In genomic region chr7:111132833-111133232, GRCh38 we compare ENCODE assay signal across 21 cellular contexts. TPM values are rescaled to one million over a fixed set of nuclear protein-coding genes. Genes with fewer than 3 reads are reported as not detected.
"Had no signal": no experiment of that assay in that cellular context is flagged by ENCODE, and none has a peak within 500 bp of the region (broad histone marks: within the 10 kb centered on the region; RNA-seq: fewer than 3 reads in every experiment).

No MANE protein-coding gene starts in this region.

- H3K4me3 Mint-ChIP-seq: activated CD4-positive, alpha-beta T cell treated with anti-CD3 and anti-CD28 coated beads, Interleukin-2, amount 10 ng/mL, durations not matched to agents 24 days and 14 days; activated T-cell treated with anti-CD3 and anti-CD28 coated beads, Interleukin-2, amount 50 U/mL, for 72 hours; brain; dendritic cell treated with granulocyte-macrophage colony-stimulating factor and Interleukin-4, amounts not matched to agents 40 ng/mL and 50 ng/mL, for 4 days; effector memory CD8-positive, alpha-beta T cell; naive B cell; stimulated activated naive B cell treated with anti-CD40 and anti-IgM and Interleukin-4, amounts not matched to agents 10 μg/mL and 1 μg/mL and 100 μg/mL, for 72 hours had no signal

- H3K27ac Mint-ChIP-seq: activated CD4-positive, alpha-beta T cell treated with anti-CD3 and anti-CD28 coated beads, Interleukin-2, amount 10 ng/mL, durations not matched to agents 24 days and 14 days; activated naive CD4-positive, alpha-beta T cell treated with anti-CD3 and anti-CD28 coated beads, Interleukin-2, amount 50 U/mL, for 72 hours; activated T-cell treated with anti-CD3 and anti-CD28 coated beads, Interleukin-2, amount 50 U/mL, for 72 hours; brain; dendritic cell treated with granulocyte-macrophage colony-stimulating factor and Interleukin-4, amounts not matched to agents 40 ng/mL and 50 ng/mL, for 4 days; effector memory CD8-positive, alpha-beta T cell; naive B cell; stimulated activated naive B cell treated with anti-CD40 and anti-IgM and Interleukin-4, amounts not matched to agents 10 μg/mL and 1 μg/mL and 100 μg/mL, for 72 hours had no signal

- DNase-seq: activated CD4-positive, alpha-beta T cell treated with anti-CD3 and anti-CD28 coated beads, Interleukin-2, amount 10 ng/mL, durations not matched to agents 24 days and 14 days; activated CD4-positive, CD25-positive, alpha-beta regulatory T cell; activated CD8-positive, alpha-beta memory T cell treated with anti-CD3 and anti-CD28 coated beads, Interleukin-2, amount 50 U/mL, for 48 hours; activated gamma-delta T cell; activated T-cell treated with anti-CD3 and anti-CD28 coated beads, Interleukin-2, amount 50 U/mL, for 72 hours; effector memory CD8-positive, alpha-beta T cell; erythroblast; islet precursor cell; naive B cell; pancreas; sigmoid colon; stimulated activated CD4-positive, alpha-beta T cell treated with anti-CD3 and anti-CD28 coated beads, Interleukin-12 subunit alpha, Interleukin-12 subunit beta, amount 100 ng/mL, for 4 hours; stimulated activated CD4-positive, alpha-beta T cell treated with anti-CD3 and anti-CD28 coated beads, Interleukin-4, amount 100 ng/mL, for 1 hour; stimulated activated naive B cell treated with anti-CD40 and anti-IgM and Interleukin-4, amounts not matched to agents 10 μg/mL and 1 μg/mL and 100 μg/mL, for 72 hours; thyroid gland had no signal

- FAIRE-seq: pancreas, urothelium cell line had no signal

- H3K4me3 ChIP-seq: pancreas, sigmoid colon, thyroid gland had no signal

- ATAC-seq: activated naive CD4-positive, alpha-beta T cell treated with anti-CD3 and anti-CD28 coated beads, Interleukin-2, amount 50 U/mL, for 72 hours; activated T-cell treated with anti-CD3 and anti-CD28 coated beads, Interleukin-2, amount 50 U/mL, for 72 hours; effector memory CD8-positive, alpha-beta T cell; left lobe of liver; pancreas; stimulated activated naive B cell treated with anti-CD40 and anti-IgM and Interleukin-4, amounts not matched to agents 10 μg/mL and 1 μg/mL and 100 μg/mL, for 72 hours had no signal

- H3K9me3 ChIP-seq: pancreas, sigmoid colon, thyroid gland had no signal

- H3K36me3 Mint-ChIP-seq: activated naive CD4-positive, alpha-beta T cell treated with anti-CD3 and anti-CD28 coated beads, Interleukin-2, amount 50 U/mL, for 72 hours; brain; naive B cell; stimulated activated naive B cell treated with anti-CD40 and anti-IgM and Interleukin-4, amounts not matched to agents 10 μg/mL and 1 μg/mL and 100 μg/mL, for 72 hours had no signal

- H3K27ac ChIP-seq: pancreas, sigmoid colon, thyroid gland had no signal

- H3K4me1 ChIP-seq: pancreas had no signal

- H3K9me3 Mint-ChIP-seq: activated CD4-positive, alpha-beta T cell treated with anti-CD3 and anti-CD28 coated beads, Interleukin-2, amount 10 ng/mL, durations not matched to agents 24 days and 14 days; activated naive CD4-positive, alpha-beta T cell treated with anti-CD3 and anti-CD28 coated beads, Interleukin-2, amount 50 U/mL, for 72 hours; activated T-cell treated with anti-CD3 and anti-CD28 coated beads, Interleukin-2, amount 50 U/mL, for 72 hours; brain; dendritic cell treated with granulocyte-macrophage colony-stimulating factor and Interleukin-4, amounts not matched to agents 40 ng/mL and 50 ng/mL, for 4 days; effector memory CD8-positive, alpha-beta T cell; naive B cell; stimulated activated naive B cell treated with anti-CD40 and anti-IgM and Interleukin-4, amounts not matched to agents 10 μg/mL and 1 μg/mL and 100 μg/mL, for 72 hours had no signal

- H3K27me3 Mint-ChIP-seq: activated CD4-positive, alpha-beta T cell treated with anti-CD3 and anti-CD28 coated beads, Interleukin-2, amount 10 ng/mL, durations not matched to agents 24 days and 14 days; brain; dendritic cell treated with granulocyte-macrophage colony-stimulating factor and Interleukin-4, amounts not matched to agents 40 ng/mL and 50 ng/mL, for 4 days; effector memory CD8-positive, alpha-beta T cell; naive B cell; stimulated activated naive B cell treated with anti-CD40 and anti-IgM and Interleukin-4, amounts not matched to agents 10 μg/mL and 1 μg/mL and 100 μg/mL, for 72 hours had no signal

- H3K36me3 ChIP-seq: pancreas, sigmoid colon, thyroid gland had no signal

RNA-seq across cellular contexts. Expression of gene LRRN3, which starts 41.9 kb away (rescaled TPM):
- total RNA-seq: lung microvascular endothelial cell had no signal
